ENCODE assay signal across 24 cellular contexts in genomic region chr9:130427326-130427725, GRCh38. TPM values are rescaled to one million over a fixed set of nuclear protein-coding genes. Genes with fewer than 3 reads are reported as not detected.
DNase-seq lines count a peak whose midpoint lies in the region; ATAC-seq, FAIRE-seq and TF ChIP-seq lines count a peak whose summit lies in the region.
"Had no signal": no experiment of that assay in that cellular context is flagged by ENCODE, and none has a peak within 500 bp of the region (broad histone marks: within the 10 kb centered on the region; RNA-seq: fewer than 3 reads in every experiment).

No MANE protein-coding gene starts in this region.

- H2BK120ac ChIP-seq in mesenchymal stem cell (ENCODE audit: low read depth, low read length): no peak overlapping the region

- H4K8ac ChIP-seq in mesenchymal stem cell (ENCODE audit: low read length): peak overlapping the region; percentile 79

- peak overlapping the region; percentile 29 for H3K4me2 ChIP-seq in astrocyte (ENCODE audit: low read length)
- H3K4me2 ChIP-seq in mesenchymal stem cell (ENCODE audit: low read length, poor library complexity, severe bottlenecking): no peak overlapping the region

- no peak for FAIRE-seq in astrocyte (lab: Jason Lieb, UNC)
- FAIRE-seq: D721Med, GM18507, HTR-8/SVneo had no signal

- peak overlapping the region; percentile 39 for H2AFZ ChIP-seq in astrocyte (ENCODE audit: low read depth, low read length)
- H2AFZ ChIP-seq in mesenchymal stem cell (ENCODE audit: low read depth, low read length): no peak overlapping the region

- no peak overlapping the region for H2BK5ac ChIP-seq in mesenchymal stem cell (ENCODE audit: low read depth, low read length, poor library complexity, severe bottlenecking)

- peaks cover 0 to 10% of the 10 kb centered on the region in 2 donors for H3K27me3 ChIP-seq in breast epithelium
- H3K27me3 ChIP-seq in astrocyte (ENCODE audit: insufficient read depth, low read length): no peaks in the 10 kb centered on the region
- H3K27me3 ChIP-seq in mesenchymal stem cell (ENCODE audit: control insufficient read depth in 1 of 2, insufficient read depth in 1 of 2, low read length in 2 of 2): peaks cover 0 to 32% of the 10 kb centered on the region in 2 experiments

- peaks cover 9 to 11% of the 10 kb centered on the region in 2 donors for H3K9me3 ChIP-seq in breast epithelium
- no peaks in the 10 kb centered on the region for H3K9me3 ChIP-seq in astrocyte (ENCODE audit: insufficient read depth, low read depth, low read length)
- H3K9me3 ChIP-seq in mesenchymal stem cell (ENCODE audit: control insufficient read depth, low read length): peaks cover 3% of the 10 kb centered on the region

- no peak for DNase-seq in MCF 10A (ENCODE audit: unreplicated experiment)
- DNase-seq in breast epithelium (ENCODE audit: low spot score in 2 of 2): no peak
- no peak for DNase-seq in astrocyte (ENCODE audit: low read depth)
- DNase-seq in mesenchymal stem cell: no peak
- DNase-seq in NCI-H2081 (lab: John Stamatoyannopoulos, UW): no peak
- DNase-seq: DMS53, GDM1, MV-4-11, NCI-H1105 treated with DMSO at 0.1 percent for 48 hours, NCI-H2029 treated with DMSO at 0.1 percent for 48 hours, NCI-H2171, NCI-H526, OCI-M1, SHP77 had no signal

- peaks cover 5% of the 10 kb centered on the region for H3K36me3 Mint-ChIP-seq in MCF 10A (ENCODE audit: insufficient read depth, unreplicated experiment)
- H3K36me3 Mint-ChIP-seq in astrocyte (ENCODE audit: low read depth, unreplicated experiment): peaks cover 4% of the 10 kb centered on the region
- H3K36me3 Mint-ChIP-seq: IgD-negative memory B cell had no signal

- peak overlapping the region; percentile 28 to 52 for H3K18ac ChIP-seq in mesenchymal stem cell (ENCODE audit: low read depth in 1 of 2, low read length in 2 of 2)

- H3K4me1 ChIP-seq in breast epithelium (no peaks in the 10 kb centered on the region), astrocyte (ENCODE audit: insufficient read depth, low read length) (peaks cover 16% of the 10 kb centered on the region), mesenchymal stem cell (ENCODE audit: control insufficient read depth, insufficient read depth, low read depth, low read length) (peaks cover 34% of the 10 kb centered on the region)

- H3K4me3 ChIP-seq in breast epithelium (no peak overlapping the region), astrocyte (ENCODE audit: insufficient read depth, low read depth, low read length) (no peak overlapping the region), mesenchymal stem cell (ENCODE audit: insufficient read depth in 1 of 2, low read depth in 1 of 2, low read length in 2 of 2) (no peak overlapping the region)
- H3K4me3 ChIP-seq: SK-N-MC had no signal

- H3K36me3 ChIP-seq in breast epithelium: no peaks in the 10 kb centered on the region
- no peaks in the 10 kb centered on the region for H3K36me3 ChIP-seq in astrocyte (ENCODE audit: insufficient read depth, low read length)
- no peaks in the 10 kb centered on the region for H3K36me3 ChIP-seq in mesenchymal stem cell (ENCODE audit: control insufficient read depth in 1 of 2, insufficient read depth in 2 of 2, low read depth in 1 of 2, low read length in 2 of 2)

- H3K27ac Mint-ChIP-seq in MCF 10A (ENCODE audit: low read depth, unreplicated experiment): peak overlapping the region; percentile 62
- H3K27ac Mint-ChIP-seq in astrocyte (ENCODE audit: unreplicated experiment): no peak overlapping the region
- H3K27ac Mint-ChIP-seq: IgD-negative memory B cell had no signal

- peak overlapping the region; percentile 6 for H2BK15ac ChIP-seq in mesenchymal stem cell (ENCODE audit: low read depth, poor library complexity, severe bottlenecking)

- H3K9ac ChIP-seq in astrocyte (ENCODE audit: low read length): no peak overlapping the region
- H3K9ac ChIP-seq in mesenchymal stem cell (ENCODE audit: low read length): no peak overlapping the region

- H3K4me3 Mint-ChIP-seq in MCF 10A (ENCODE audit: unreplicated experiment) (no peak overlapping the region), astrocyte (ENCODE audit: unreplicated experiment) (no peak overlapping the region)
- H3K4me3 Mint-ChIP-seq: H9 had no signal

- peak overlapping the region; percentile 79 for H4K91ac ChIP-seq in mesenchymal stem cell (ENCODE audit: low read length)

- H3K27ac ChIP-seq in breast epithelium (no peak overlapping the region), astrocyte (ENCODE audit: low read depth, low read length) (no peak overlapping the region), mesenchymal stem cell (ENCODE audit: low read length, poor library complexity, severe bottlenecking) (peak overlapping the region; percentile 2)
- H3K27ac ChIP-seq: 22Rv1, SK-N-MC had no signal

- no peaks in the 10 kb centered on the region for H3K27me3 Mint-ChIP-seq in MCF 10A (ENCODE audit: insufficient read depth, unreplicated experiment)
- peaks cover 30% of the 10 kb centered on the region for H3K27me3 Mint-ChIP-seq in astrocyte (ENCODE audit: low read depth, unreplicated experiment)

- H4K20me1 ChIP-seq in astrocyte (ENCODE audit: insufficient read depth, low read length): no peaks in the 10 kb centered on the region

- 94% methylated on average over 12 of the region's 12 CpGs for WGBS in mesenchymal stem cell

- H3K9me3 Mint-ChIP-seq in MCF 10A (ENCODE audit: unreplicated experiment) (peaks cover 7% of the 10 kb centered on the region), astrocyte (ENCODE audit: unreplicated experiment) (peaks cover 8% of the 10 kb centered on the region)
- H3K9me3 Mint-ChIP-seq: H9, IgD-negative memory B cell had no signal

- intact Hi-C loops in MCF 10A (cut with micrococcal nuclease): no loop called here
- intact Hi-C loops in breast epithelium (cut with DNase I; ENCODE audit: low total_unique reads): no loop called here

- CTCF ChIA-PET in MCF 10A (lab: Yijun Ruan, JAX): interaction anchor here (0.6 to 2.3 kb wide), 5 partner anchors 10 to 283 kb away, joined by 3 to 8 read pairs (median 3); no protein-coding TSS in a partner anchor

- ATAC-seq in HG02884 (IDR thresholded peaks at IDR 0.05; ENCODE audit: unreplicated experiment) (no peak), GM18861 (IDR thresholded peaks at IDR 0.05; ENCODE audit: unreplicated experiment) (no peak), GM18858 (IDR thresholded peaks at IDR 0.05; ENCODE audit: unreplicated experiment) (no peak)

- peak overlapping the region in 1 of 2 experiments; percentile 14 for H3K14ac ChIP-seq in mesenchymal stem cell (ENCODE audit: low read length in 2 of 2)

- no peak for TF ChIP-seq POLR2A in breast epithelium (IDR thresholded peaks at IDR 0.05)

- H3K4me1 Mint-ChIP-seq in MCF 10A (ENCODE audit: insufficient read depth, unreplicated experiment) (peaks cover 11% of the 10 kb centered on the region), astrocyte (ENCODE audit: low read depth, unreplicated experiment) (no peaks in the 10 kb centered on the region)

- no peaks in the 10 kb centered on the region for H3K79me1 ChIP-seq in mesenchymal stem cell (replicated peaks; ENCODE audit: low read length, poor library complexity, severe bottlenecking)

- TF ChIP-seq CTCF in MCF 10A (IDR thresholded peaks at IDR 0.05; ENCODE audit: unreplicated experiment) (no peak), breast epithelium (IDR thresholded peaks at IDR 0.05) (no peak), astrocyte (IDR thresholded peaks at IDR 0.05; ENCODE audit: insufficient read depth, low read depth, low read length) (no peak)

- peak overlapping the region; percentile 11 for H2AK5ac ChIP-seq in mesenchymal stem cell (ENCODE audit: low read length, severe bottlenecking)

- peak overlapping the region in 1 of 2 experiments; percentile 24 for H3K4ac ChIP-seq in mesenchymal stem cell (ENCODE audit: low read depth in 1 of 2, low read length in 2 of 2)

- no peak overlapping the region for H2BK12ac ChIP-seq in mesenchymal stem cell (ENCODE audit: low read length in 2 of 2)

- H3K79me2 ChIP-seq in astrocyte (ENCODE audit: insufficient read depth, low read length): no peaks in the 10 kb centered on the region

- no peak overlapping the region for H3K23ac ChIP-seq in mesenchymal stem cell (ENCODE audit: low read length in 2 of 2)

- POLR2A ChIA-PET in MCF 10A (lab: Yijun Ruan, JAX): interaction anchor here (0.6 to 2.4 kb wide), 8 partner anchors 9 to 291 kb away, joined by 3 to 12 read pairs (median 6); partner anchors contain the start of gene EXOSC2

- BruUV-seq in MCF 10A (replicated peaks; lab: Mats Ljungman, UMichigan): no TSS peak

RNA-seq across cellular contexts. Expression of gene ASS1, which starts 17.4 kb away (rescaled TPM):
- 204 and 299 TPM in 2 replicates for total RNA-seq in MCF 10A (2022)
- total RNA-seq in breast epithelium: 100 to 1,000 TPM; 167 to 514 (median 190) TPM
- 117 and 182 TPM in 2 replicates for total RNA-seq in astrocyte
- 27.8 TPM for polyA plus RNA-seq in mesenchymal stem cell (2013, experiment 1 of 2)
- polyA plus RNA-seq in mesenchymal stem cell (2013, experiment 2 of 2): 28.1 TPM
- polyA plus RNA-seq: IgD-negative memory B cell had no signal
